ENCODE assay signal across 1 cellular context in the genomic region with DNA sequence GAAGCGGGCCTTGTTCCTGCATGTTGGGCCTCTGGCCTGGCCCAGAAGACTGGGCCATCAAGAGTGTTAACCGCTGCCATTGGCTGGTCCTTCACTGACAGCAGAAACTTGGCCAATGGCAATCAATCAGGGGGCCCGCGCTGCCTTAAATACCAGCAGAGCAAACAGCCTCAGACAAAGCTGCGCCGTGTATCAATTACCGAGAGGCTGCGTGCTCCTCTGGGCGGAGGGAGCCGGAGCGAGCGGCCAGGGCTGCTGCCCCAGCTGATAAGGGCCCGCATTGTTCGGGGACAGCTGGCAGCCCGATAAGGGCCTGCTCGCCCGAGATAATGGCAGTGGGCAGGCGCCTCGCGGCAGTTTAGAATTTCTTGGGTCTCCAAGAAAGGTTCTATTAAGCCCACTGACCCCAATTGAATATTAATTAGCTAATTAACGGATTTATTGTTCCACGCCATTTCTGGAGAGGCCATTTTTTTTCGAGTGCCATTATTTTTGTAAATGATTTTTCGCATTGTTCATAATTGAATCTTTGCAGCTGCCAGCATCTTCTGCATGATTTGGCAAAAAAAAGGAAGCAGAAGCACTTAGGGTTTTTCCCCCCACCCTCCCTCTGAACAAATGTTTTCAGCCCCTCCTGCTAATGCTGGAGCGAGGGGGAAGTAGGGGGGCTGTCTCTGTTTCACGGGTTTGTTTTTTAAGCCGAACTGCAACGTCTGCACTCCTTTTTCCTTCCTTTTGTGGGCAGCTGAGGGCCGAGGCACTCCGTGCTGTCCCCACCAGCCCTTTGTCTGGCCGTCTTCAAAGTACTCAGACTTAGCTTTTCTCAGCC.
TF ChIP-seq lines count a peak whose summit lies in the region.

No MANE protein-coding gene starts in this region.

TF ChIP-seq in K562, 482 proteins besides CTCF, POLR2A, EP300 and RAD21 (continued from another document and continues in another):
- TF ChIP-seq, protein P1, sequence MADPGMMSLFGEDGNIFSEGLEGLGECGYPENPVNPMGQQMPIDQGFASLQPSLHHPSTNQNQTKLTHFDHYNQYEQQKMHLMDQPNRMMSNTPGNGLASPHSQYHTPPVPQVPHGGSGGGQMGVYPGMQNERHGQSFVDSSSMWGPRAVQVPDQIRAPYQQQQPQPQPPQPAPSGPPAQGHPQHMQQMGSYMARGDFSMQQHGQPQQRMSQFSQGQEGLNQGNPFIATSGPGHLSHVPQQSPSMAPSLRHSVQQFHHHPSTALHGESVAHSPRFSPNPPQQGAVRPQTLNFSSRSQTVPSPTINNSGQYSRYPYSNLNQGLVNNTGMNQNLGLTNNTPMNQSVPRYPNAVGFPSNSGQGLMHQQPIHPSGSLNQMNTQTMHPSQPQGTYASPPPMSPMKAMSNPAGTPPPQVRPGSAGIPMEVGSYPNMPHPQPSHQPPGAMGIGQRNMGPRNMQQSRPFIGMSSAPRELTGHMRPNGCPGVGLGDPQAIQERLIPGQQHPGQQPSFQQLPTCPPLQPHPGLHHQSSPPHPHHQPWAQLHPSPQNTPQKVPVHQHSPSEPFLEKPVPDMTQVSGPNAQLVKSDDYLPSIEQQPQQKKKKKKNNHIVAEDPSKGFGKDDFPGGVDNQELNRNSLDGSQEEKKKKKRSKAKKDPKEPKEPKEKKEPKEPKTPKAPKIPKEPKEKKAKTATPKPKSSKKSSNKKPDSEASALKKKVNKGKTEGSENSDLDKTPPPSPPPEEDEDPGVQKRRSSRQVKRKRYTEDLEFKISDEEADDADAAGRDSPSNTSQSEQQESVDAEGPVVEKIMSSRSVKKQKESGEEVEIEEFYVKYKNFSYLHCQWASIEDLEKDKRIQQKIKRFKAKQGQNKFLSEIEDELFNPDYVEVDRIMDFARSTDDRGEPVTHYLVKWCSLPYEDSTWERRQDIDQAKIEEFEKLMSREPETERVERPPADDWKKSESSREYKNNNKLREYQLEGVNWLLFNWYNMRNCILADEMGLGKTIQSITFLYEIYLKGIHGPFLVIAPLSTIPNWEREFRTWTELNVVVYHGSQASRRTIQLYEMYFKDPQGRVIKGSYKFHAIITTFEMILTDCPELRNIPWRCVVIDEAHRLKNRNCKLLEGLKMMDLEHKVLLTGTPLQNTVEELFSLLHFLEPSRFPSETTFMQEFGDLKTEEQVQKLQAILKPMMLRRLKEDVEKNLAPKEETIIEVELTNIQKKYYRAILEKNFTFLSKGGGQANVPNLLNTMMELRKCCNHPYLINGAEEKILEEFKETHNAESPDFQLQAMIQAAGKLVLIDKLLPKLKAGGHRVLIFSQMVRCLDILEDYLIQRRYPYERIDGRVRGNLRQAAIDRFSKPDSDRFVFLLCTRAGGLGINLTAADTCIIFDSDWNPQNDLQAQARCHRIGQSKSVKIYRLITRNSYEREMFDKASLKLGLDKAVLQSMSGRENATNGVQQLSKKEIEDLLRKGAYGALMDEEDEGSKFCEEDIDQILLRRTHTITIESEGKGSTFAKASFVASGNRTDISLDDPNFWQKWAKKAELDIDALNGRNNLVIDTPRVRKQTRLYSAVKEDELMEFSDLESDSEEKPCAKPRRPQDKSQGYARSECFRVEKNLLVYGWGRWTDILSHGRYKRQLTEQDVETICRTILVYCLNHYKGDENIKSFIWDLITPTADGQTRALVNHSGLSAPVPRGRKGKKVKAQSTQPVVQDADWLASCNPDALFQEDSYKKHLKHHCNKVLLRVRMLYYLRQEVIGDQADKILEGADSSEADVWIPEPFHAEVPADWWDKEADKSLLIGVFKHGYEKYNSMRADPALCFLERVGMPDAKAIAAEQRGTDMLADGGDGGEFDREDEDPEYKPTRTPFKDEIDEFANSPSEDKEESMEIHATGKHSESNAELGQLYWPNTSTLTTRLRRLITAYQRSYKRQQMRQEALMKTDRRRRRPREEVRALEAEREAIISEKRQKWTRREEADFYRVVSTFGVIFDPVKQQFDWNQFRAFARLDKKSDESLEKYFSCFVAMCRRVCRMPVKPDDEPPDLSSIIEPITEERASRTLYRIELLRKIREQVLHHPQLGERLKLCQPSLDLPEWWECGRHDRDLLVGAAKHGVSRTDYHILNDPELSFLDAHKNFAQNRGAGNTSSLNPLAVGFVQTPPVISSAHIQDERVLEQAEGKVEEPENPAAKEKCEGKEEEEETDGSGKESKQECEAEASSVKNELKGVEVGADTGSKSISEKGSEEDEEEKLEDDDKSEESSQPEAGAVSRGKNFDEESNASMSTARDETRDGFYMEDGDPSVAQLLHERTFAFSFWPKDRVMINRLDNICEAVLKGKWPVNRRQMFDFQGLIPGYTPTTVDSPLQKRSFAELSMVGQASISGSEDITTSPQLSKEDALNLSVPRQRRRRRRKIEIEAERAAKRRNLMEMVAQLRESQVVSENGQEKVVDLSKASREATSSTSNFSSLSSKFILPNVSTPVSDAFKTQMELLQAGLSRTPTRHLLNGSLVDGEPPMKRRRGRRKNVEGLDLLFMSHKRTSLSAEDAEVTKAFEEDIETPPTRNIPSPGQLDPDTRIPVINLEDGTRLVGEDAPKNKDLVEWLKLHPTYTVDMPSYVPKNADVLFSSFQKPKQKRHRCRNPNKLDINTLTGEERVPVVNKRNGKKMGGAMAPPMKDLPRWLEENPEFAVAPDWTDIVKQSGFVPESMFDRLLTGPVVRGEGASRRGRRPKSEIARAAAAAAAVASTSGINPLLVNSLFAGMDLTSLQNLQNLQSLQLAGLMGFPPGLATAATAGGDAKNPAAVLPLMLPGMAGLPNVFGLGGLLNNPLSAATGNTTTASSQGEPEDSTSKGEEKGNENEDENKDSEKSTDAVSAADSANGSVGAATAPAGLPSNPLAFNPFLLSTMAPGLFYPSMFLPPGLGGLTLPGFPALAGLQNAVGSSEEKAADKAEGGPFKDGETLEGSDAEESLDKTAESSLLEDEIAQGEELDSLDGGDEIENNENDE (IDR thresholded peaks at IDR 0.05; ENCODE audit: low read depth, low read length) = no peak
- TF ChIP-seq, protein P2, sequence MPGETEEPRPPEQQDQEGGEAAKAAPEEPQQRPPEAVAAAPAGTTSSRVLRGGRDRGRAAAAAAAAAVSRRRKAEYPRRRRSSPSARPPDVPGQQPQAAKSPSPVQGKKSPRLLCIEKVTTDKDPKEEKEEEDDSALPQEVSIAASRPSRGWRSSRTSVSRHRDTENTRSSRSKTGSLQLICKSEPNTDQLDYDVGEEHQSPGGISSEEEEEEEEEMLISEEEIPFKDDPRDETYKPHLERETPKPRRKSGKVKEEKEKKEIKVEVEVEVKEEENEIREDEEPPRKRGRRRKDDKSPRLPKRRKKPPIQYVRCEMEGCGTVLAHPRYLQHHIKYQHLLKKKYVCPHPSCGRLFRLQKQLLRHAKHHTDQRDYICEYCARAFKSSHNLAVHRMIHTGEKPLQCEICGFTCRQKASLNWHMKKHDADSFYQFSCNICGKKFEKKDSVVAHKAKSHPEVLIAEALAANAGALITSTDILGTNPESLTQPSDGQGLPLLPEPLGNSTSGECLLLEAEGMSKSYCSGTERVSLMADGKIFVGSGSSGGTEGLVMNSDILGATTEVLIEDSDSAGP (CRISPR knock-in tag; IDR thresholded peaks at IDR 0.05) = no peak
- TF ChIP-seq MIER1 (IDR thresholded peaks at IDR 0.05; ENCODE audit: low read depth) (no peak), PHF8 (IDR thresholded peaks at IDR 0.05; ENCODE audit: borderline replicate concordance, low read length) (no peak), SMAD4 (CRISPR knock-in tag; conservative IDR thresholded peaks at IDR 0.05) (peak; percentile 96), KDM4B (IDR thresholded peaks at IDR 0.05; ENCODE audit: borderline replicate concordance in 2 of 2, low read depth in 1 of 2) (peak in 1 of 2 experiments; percentile 38; a peak in 1 of 4 replicates), SNIP1 (IDR thresholded peaks at IDR 0.05; ENCODE audit: low read depth) (no peak), MECOM (CRISPR knock-in tag; IDR thresholded peaks at IDR 0.05) (0 out of 2 replicates have a peak, but pooled peaks have one; percentile 53), NONO (IDR thresholded peaks at IDR 0.05; ENCODE audit: low read depth in 2 of 2, low read length in 1 of 2) (no peak; a peak in 1 of 4 replicates), POLR3G (IDR thresholded peaks at IDR 0.05; ENCODE audit: extremely low read depth, insufficient read length, insufficient replicate concordance) (no peak), SREBF1 (IDR thresholded peaks at IDR 0.05; ENCODE audit: borderline replicate concordance, low read depth, low read length) (no peak), JUND (IDR thresholded peaks at IDR 0.05; ENCODE audit: borderline replicate concordance, low read depth, low read length) (peak; percentile 11; the same call in 1 of the 2 replicates), JUND (tag; IDR thresholded peaks at IDR 0.05; ENCODE audit: borderline replicate concordance, low read depth, low read length) (no peak; the same call in 2 of the 3 replicates), FOXJ2 (tag; IDR thresholded peaks at IDR 0.05) (no peak), RHOXF2B (CRISPR knock-in tag; conservative IDR thresholded peaks at IDR 0.05) (no peak), STAT5A (IDR thresholded peaks at IDR 0.05; ENCODE audit: borderline replicate concordance, low read length) (peak; percentile 92), TEAD2 (tag; IDR thresholded peaks at IDR 0.05) (peak; percentile 84), RBM34 (IDR thresholded peaks at IDR 0.05; ENCODE audit: borderline replicate concordance, insufficient read depth, low read length) (no peak), ARNT (IDR thresholded peaks at IDR 0.05) (peak; percentile 45 to 80; a peak in 2 of 4 replicates), C11orf30 (IDR thresholded peaks at IDR 0.05; ENCODE audit: low read depth) (peak; percentile 83), SOX6 (IDR thresholded peaks at IDR 0.05) (peak; percentile 100), TCF7L2 (IDR thresholded peaks at IDR 0.05; ENCODE audit: low read depth, low read length) (no peak), XRCC4 (IDR thresholded peaks at IDR 0.05; ENCODE audit: extremely low read depth, insufficient read depth, insufficient read length) (no peak), PHTF2 (CRISPR knock-in tag; IDR thresholded peaks at IDR 0.05) (no peak), TCFL5 (CRISPR knock-in tag; conservative IDR thresholded peaks at IDR 0.05) (0 out of 2 replicates have a peak, but pooled peaks have one; percentile 64), ETV5 (CRISPR knock-in tag; IDR thresholded peaks at IDR 0.05; ENCODE audit: low read depth) (peak; percentile 32; the same call in 1 of the 2 replicates), KLF10 (CRISPR knock-in tag; IDR thresholded peaks at IDR 0.05) (no peak), POLR2B (IDR thresholded peaks at IDR 0.05; ENCODE audit: low read depth, partially characterized antibody) (no peak), NRF1 (conservative IDR thresholded peaks at IDR 0.05 in 1 of 2, IDR thresholded peaks at IDR 0.05 in 1 of 2) (peak; percentile 54 to 64), ZNF3 (CRISPR knock-in tag; IDR thresholded peaks at IDR 0.05) (no peak), NR1H2 (CRISPR knock-in tag; IDR thresholded peaks at IDR 0.05) (no peak)
- TF ChIP-seq, protein P3, sequence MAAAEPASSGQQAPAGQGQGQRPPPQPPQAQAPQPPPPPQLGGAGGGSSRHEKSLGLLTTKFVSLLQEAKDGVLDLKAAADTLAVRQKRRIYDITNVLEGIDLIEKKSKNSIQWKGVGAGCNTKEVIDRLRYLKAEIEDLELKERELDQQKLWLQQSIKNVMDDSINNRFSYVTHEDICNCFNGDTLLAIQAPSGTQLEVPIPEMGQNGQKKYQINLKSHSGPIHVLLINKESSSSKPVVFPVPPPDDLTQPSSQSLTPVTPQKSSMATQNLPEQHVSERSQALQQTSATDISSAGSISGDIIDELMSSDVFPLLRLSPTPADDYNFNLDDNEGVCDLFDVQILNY (CRISPR knock-in tag; IDR thresholded peaks at IDR 0.05) = no peak
- TF ChIP-seq, protein P4, sequence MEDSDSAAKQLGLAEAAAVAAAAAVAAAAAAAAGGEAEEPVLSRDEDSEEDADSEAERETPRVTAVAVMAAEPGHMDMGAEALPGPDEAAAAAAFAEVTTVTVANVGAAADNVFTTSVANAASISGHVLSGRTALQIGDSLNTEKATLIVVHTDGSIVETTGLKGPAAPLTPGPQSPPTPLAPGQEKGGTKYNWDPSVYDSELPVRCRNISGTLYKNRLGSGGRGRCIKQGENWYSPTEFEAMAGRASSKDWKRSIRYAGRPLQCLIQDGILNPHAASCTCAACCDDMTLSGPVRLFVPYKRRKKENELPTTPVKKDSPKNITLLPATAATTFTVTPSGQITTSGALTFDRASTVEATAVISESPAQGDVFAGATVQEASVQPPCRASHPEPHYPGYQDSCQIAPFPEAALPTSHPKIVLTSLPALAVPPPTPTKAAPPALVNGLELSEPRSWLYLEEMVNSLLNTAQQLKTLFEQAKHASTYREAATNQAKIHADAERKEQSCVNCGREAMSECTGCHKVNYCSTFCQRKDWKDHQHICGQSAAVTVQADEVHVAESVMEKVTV (CRISPR knock-in tag; IDR thresholded peaks at IDR 0.05) = no peak
- TF ChIP-seq, protein P5, sequence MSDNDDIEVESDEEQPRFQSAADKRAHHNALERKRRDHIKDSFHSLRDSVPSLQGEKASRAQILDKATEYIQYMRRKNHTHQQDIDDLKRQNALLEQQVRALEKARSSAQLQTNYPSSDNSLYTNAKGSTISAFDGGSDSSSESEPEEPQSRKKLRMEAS (CRISPR knock-in tag; IDR thresholded peaks at IDR 0.05) = peak; percentile 84
- TF ChIP-seq, protein P6, sequence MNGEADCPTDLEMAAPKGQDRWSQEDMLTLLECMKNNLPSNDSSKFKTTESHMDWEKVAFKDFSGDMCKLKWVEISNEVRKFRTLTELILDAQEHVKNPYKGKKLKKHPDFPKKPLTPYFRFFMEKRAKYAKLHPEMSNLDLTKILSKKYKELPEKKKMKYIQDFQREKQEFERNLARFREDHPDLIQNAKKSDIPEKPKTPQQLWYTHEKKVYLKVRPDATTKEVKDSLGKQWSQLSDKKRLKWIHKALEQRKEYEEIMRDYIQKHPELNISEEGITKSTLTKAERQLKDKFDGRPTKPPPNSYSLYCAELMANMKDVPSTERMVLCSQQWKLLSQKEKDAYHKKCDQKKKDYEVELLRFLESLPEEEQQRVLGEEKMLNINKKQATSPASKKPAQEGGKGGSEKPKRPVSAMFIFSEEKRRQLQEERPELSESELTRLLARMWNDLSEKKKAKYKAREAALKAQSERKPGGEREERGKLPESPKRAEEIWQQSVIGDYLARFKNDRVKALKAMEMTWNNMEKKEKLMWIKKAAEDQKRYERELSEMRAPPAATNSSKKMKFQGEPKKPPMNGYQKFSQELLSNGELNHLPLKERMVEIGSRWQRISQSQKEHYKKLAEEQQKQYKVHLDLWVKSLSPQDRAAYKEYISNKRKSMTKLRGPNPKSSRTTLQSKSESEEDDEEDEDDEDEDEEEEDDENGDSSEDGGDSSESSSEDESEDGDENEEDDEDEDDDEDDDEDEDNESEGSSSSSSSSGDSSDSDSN (IDR thresholded peaks at IDR 0.05; ENCODE audit: borderline replicate concordance in 1 of 2, low read depth in 2 of 2, low read length in 2 of 2) = no peak
- TF ChIP-seq, protein P7, sequence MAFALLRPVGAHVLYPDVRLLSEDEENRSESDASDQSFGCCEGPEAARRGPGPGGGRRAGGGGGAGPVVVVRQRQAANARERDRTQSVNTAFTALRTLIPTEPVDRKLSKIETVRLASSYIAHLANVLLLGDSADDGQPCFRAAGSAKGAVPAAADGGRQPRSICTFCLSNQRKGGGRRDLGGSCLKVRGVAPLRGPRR (CRISPR knock-in tag; IDR thresholded peaks at IDR 0.05) = no peak
- TF ChIP-seq, protein P8, sequence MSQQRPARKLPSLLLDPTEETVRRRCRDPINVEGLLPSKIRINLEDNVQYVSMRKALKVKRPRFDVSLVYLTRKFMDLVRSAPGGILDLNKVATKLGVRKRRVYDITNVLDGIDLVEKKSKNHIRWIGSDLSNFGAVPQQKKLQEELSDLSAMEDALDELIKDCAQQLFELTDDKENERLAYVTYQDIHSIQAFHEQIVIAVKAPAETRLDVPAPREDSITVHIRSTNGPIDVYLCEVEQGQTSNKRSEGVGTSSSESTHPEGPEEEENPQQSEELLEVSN (IDR thresholded peaks at IDR 0.05; ENCODE audit: borderline replicate concordance in 1 of 2, extremely low read depth in 1 of 2, insufficient read depth in 1 of 2, insufficient read length in 1 of 2, low read depth in 1 of 2, low read length in 1 of 2, poor library complexity in 1 of 2, severe bottlenecking in 1 of 2) = peak in 1 of 2 experiments; percentile 67
